8 cellular contexts compared by ENCODE assay signal in the genomic region with DNA sequence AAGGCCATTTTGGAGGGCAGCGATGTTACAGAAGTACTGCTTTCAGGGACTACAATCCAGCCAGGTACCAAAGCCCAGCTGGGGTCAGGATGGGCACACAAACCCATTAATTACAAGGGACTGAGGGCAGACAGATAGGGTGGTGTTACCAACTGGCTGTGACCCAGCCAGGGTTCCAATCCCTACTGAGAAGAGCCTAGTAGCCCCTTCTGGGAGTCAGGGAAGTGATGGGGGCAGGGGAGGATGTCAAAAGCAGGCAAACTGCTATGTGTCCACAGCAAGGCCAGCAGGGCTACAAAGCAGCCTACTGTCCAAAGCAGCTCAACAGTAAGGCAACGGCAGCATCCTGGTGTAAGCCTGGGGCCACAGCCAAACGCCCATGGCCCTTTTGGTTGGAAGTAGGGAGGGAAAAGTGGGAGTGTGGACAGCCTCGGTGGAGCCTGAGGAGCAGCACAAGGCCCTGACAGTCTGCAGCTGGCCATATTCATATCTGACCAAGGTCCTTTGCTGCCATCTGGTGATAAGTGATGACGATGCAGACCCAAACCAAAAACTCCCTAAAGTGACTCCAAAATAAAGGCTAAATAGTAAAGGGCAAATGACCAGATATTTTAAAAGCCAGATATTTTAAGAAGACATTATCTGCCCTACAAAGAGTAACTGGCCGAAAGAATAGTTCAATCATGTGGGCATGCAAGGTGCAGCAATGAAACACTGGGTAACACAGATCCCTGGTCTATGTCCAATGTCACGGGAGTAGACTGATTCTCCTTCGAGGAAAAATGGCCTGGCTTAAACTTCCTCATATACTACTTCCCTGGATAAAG. TPM values are rescaled to one million over a fixed set of nuclear protein-coding genes. Genes with fewer than 3 reads are reported as not detected.
A peak's percentile ranks its signal among the peaks of the same experiment; 100 is the strongest.
DNase-seq lines count a peak whose midpoint lies in the region; ATAC-seq and TF ChIP-seq lines count a peak whose summit lies in the region.

No MANE protein-coding gene starts in this region.

- H3K4me1 Mint-ChIP-seq in neural crest cell, result no peaks in the 10 kb centered on the region

- no peak overlapping the region for H3K27ac Mint-ChIP-seq in neural crest cell (ENCODE audit: unreplicated experiment)

- peaks cover 5% of the 10 kb centered on the region for H3K9me3 Mint-ChIP-seq in neural crest cell

- H3K36me3 Mint-ChIP-seq in neural crest cell (ENCODE audit: low read depth), result peaks cover 28% of the 10 kb centered on the region

- no peak overlapping the region for H3K4me3 Mint-ChIP-seq in neural crest cell

- peak; percentile 63 for TF ChIP-seq CTCF in neural crest cell (conservative IDR thresholded peaks at IDR 0.05)

- H3K27me3 Mint-ChIP-seq in neural crest cell (ENCODE audit: low read depth), result no peaks in the 10 kb centered on the region

- DNase-seq in ELR (ENCODE audit: low read depth), result peak; percentile 35
- peak; percentile 16 for DNase-seq in NCI-H69 (lab: John Stamatoyannopoulos, UW)
- peak; percentile 14 for DNase-seq in neural crest cell (ENCODE audit: low read depth, low spot score)
- no peak for DNase-seq in stimulated activated CD4-positive, alpha-beta T cell treated with anti-CD3 and anti-CD28 coated beads, Interleukin-2, amount 100 ng/mL, for 24 hours
- no peak for DNase-seq in NCI-H1092 treated with DMSO at 0.1 percent for 48 hours (lab: John Stamatoyannopoulos, UW)

- ATAC-seq in esophagus mucosa (peak; percentile 45), GM21390 (IDR thresholded peaks at IDR 0.05; ENCODE audit: unreplicated experiment) (no peak), GM21737 (IDR thresholded peaks at IDR 0.05; ENCODE audit: unreplicated experiment) (no peak)

RNA-seq across cellular contexts. Expression of gene XPNPEP1, which starts 56.9 kb away (rescaled TPM):
- total RNA-seq in esophagus mucosa (45.7 TPM), neural crest cell (76.8 and 78.4 TPM in 2 replicates)

Comparison
In these comparisons a context has a peak if more than half of its experiments do, and no peak if none do; other contexts are left out.
1. DNase-seq: peak in ELR (single experiment), NCI-H69 (single experiment) and neural crest cell (single experiment); none in stimulated activated CD4-positive, alpha-beta T cell treated with anti-CD3 and anti-CD28 coated beads, Interleukin-2, amount 100 ng/mL, for 24 hours (0 of 2) and NCI-H1092 treated with DMSO at 0.1 percent for 48 hours (single experiment).